8 cellular contexts compared by ENCODE assay signal in genomic region chr1:206503591-206504362, GRCh38. TPM values are rescaled to one million over a fixed set of nuclear protein-coding genes. Genes with fewer than 3 reads are reported as not detected.
DNase-seq lines count a peak whose midpoint lies in the region; ATAC-seq and TF ChIP-seq lines count a peak whose summit lies in the region.

No MANE protein-coding gene starts in this region.

- H3K4me2 ChIP-seq in SK-N-SH, result peak overlapping the region; percentile 65

- peak overlapping the region; percentile 56; the same call in 1 of the 2 replicates for H2AFZ ChIP-seq in SK-N-SH (ENCODE audit: low read depth)

- intact Hi-C loops in MCF 10A (cut with micrococcal nuclease) (loop anchor here (10.0 kb wide), 1 partner anchor 301 kb away; no protein-coding TSS in a partner anchor), breast epithelium (cut with DNase I; ENCODE audit: low total_unique reads) (no loop called here), posterior vena cava (cut with DNase I) (no loop called here)

- no peaks in the 10 kb centered on the region for H3K27me3 ChIP-seq in breast epithelium
- no peaks in the 10 kb centered on the region for H3K27me3 ChIP-seq in SK-N-SH (ENCODE audit: insufficient read depth)

- peak overlapping the region in 1 of 2 donors; percentile 63 for H3K27ac ChIP-seq in breast epithelium
- H3K27ac ChIP-seq in SK-N-SH (ENCODE audit: low read depth in 2 of 2, low read length in 1 of 2), result peak overlapping the region; percentile 39 to 82; a peak in 3 of 4 replicates
- H3K27ac ChIP-seq in coronary artery, result peak overlapping the region in 1 of 2 donors; percentile 90

- TF ChIP-seq CTCF in MCF 10A (IDR thresholded peaks at IDR 0.05; ENCODE audit: unreplicated experiment) (no peak), breast epithelium (IDR thresholded peaks at IDR 0.05) (no peak), SK-N-SH (IDR thresholded peaks at IDR 0.05) (no peak), coronary artery (IDR thresholded peaks at IDR 0.05) (no peak)

- POLR2A ChIA-PET in MCF 10A (lab: Yijun Ruan, JAX), result interaction anchor here (0.5 to 2.8 kb wide), 16 partner anchors 9 to 1244 kb away, joined by 3 to 11 read pairs (median 4); partner anchors contain the start of genes DYRK3, EIF2D and SRGAP2
- POLR2A ChIA-PET in SK-N-SH (lab: Yijun Ruan, JAX), result no interaction called here

- peaks cover 1% of the 10 kb centered on the region for H3K36me3 Mint-ChIP-seq in MCF 10A (ENCODE audit: insufficient read depth, unreplicated experiment)

- H3K4me1 ChIP-seq in breast epithelium (no peaks in the 10 kb centered on the region), SK-N-SH (ENCODE audit: control insufficient read depth in 1 of 2, insufficient read depth in 2 of 2, low read depth in 1 of 2, low read length in 1 of 2) (peaks cover 16 to 22% of the 10 kb centered on the region in 2 experiments; a peak in 3 of 4 replicates)

- peak overlapping the region; percentile 89 for H3K27ac Mint-ChIP-seq in MCF 10A (ENCODE audit: low read depth, unreplicated experiment)

- TF ChIP-seq POLR2A in breast epithelium (IDR thresholded peaks at IDR 0.05), result no peak

- TF ChIP-seq RAD21 in SK-N-SH (IDR thresholded peaks at IDR 0.05; ENCODE audit: low read length), result no peak

- no peaks in the 10 kb centered on the region for H3K36me3 ChIP-seq in breast epithelium
- no peaks in the 10 kb centered on the region for H3K36me3 ChIP-seq in SK-N-SH (replicated peaks in 1 of 2; ENCODE audit: control insufficient read depth in 1 of 2, insufficient read depth in 2 of 2, low read length in 1 of 2)

- no peaks in the 10 kb centered on the region for H3K27me3 Mint-ChIP-seq in MCF 10A (ENCODE audit: insufficient read depth, unreplicated experiment)

- H3K4me3 ChIP-seq in breast epithelium (no peak overlapping the region), SK-N-SH (ENCODE audit: low read depth in 2 of 2, low read length in 1 of 2) (no peak overlapping the region), coronary artery (peak overlapping the region; percentile 4)

- H3K9me2 ChIP-seq in SK-N-SH, result no peaks in the 10 kb centered on the region

- no peaks in the 10 kb centered on the region for H3K79me2 ChIP-seq in SK-N-SH (ENCODE audit: insufficient read depth)

- no peaks in the 10 kb centered on the region for H4K20me1 ChIP-seq in SK-N-SH (ENCODE audit: insufficient read depth)

- DNase-seq in MCF 10A (ENCODE audit: unreplicated experiment), result peak; percentile 100
- no peak for DNase-seq in breast epithelium (ENCODE audit: low spot score in 2 of 2)
- DNase-seq in SK-N-SH, result no peak
- DNase-seq in coronary artery (ENCODE audit: low spot score), result peak; percentile 88
- DNase-seq in posterior vena cava (ENCODE audit: low spot score), result peak; percentile 89
- DNase-seq in NCI-H1048 (lab: John Stamatoyannopoulos, UW), result no peak

- peaks cover 28% of the 10 kb centered on the region for H3F3A ChIP-seq in SK-N-SH (replicated peaks; ENCODE audit: insufficient read depth)

- H3K4me3 Mint-ChIP-seq in MCF 10A (ENCODE audit: unreplicated experiment), result peak overlapping the region; percentile 57

- H3K9me3 ChIP-seq in breast epithelium, result no peaks in the 10 kb centered on the region
- no peaks in the 10 kb centered on the region for H3K9me3 ChIP-seq in SK-N-SH

- TF ChIP-seq EP300 in SK-N-SH (IDR thresholded peaks at IDR 0.05; ENCODE audit: borderline replicate concordance in 1 of 2, low read depth in 1 of 2, low read length in 1 of 2), result peak in 1 of 2 experiments; percentile 63; a peak in 2 of 4 replicates

- no TSS peak for BruUV-seq in MCF 10A (replicated peaks; lab: Mats Ljungman, UMichigan)

- WGBS in SK-N-SH (ENCODE audit: low lambda C conversion rate), result 36% methylated on average over 8 of the region's 8 CpGs

- H3K9me3 Mint-ChIP-seq in MCF 10A (ENCODE audit: unreplicated experiment), result no peaks in the 10 kb centered on the region

- peaks cover 52% of the 10 kb centered on the region for H3K4me1 Mint-ChIP-seq in MCF 10A (ENCODE audit: insufficient read depth, unreplicated experiment)

- CTCF ChIA-PET in MCF 10A (lab: Yijun Ruan, JAX), result interaction anchor here (0.6 to 21.4 kb wide), 16 partner anchors 9 to 1184 kb away, joined by 3 to 851 read pairs (median 5); no protein-coding TSS in a partner anchor
- CTCF ChIA-PET in SK-N-SH (lab: Yijun Ruan, JAX), result interaction anchor here (0.7 to 5.2 kb wide), 6 partner anchors 9 to 81 kb away, joined by 3 to 26 read pairs (median 12); no protein-coding TSS in a partner anchor

- H3K9ac ChIP-seq in SK-N-SH, result peak overlapping the region; percentile 13; the same call in 1 of the 2 replicates

- ATAC-seq in HG03060 (IDR thresholded peaks at IDR 0.05; ENCODE audit: low read depth, unreplicated experiment), result peak; percentile 77
- ATAC-seq in GM19324 (IDR thresholded peaks at IDR 0.05; ENCODE audit: low FRiP score, unreplicated experiment), result no peak

TF ChIP-seq in SK-N-SH, 30 proteins besides CTCF, POLR2A, EP300 and RAD21 (continues in another document):
- TF ChIP-seq SMC3 (IDR thresholded peaks at IDR 0.05; ENCODE audit: low read depth, low read length) (no peak), TCF12 (IDR thresholded peaks at IDR 0.05) (peak; percentile 77), MXI1 (IDR thresholded peaks at IDR 0.05; ENCODE audit: low read depth, low read length) (no peak), YY1 (IDR thresholded peaks at IDR 0.05; ENCODE audit: low read depth) (no peak), FOXJ3 (CRISPR knock-in tag; IDR thresholded peaks at IDR 0.05) (no peak), USF1 (IDR thresholded peaks at IDR 0.05; ENCODE audit: borderline replicate concordance, low read depth) (peak; percentile 44), GATA2 (CRISPR knock-in tag; IDR thresholded peaks at IDR 0.05) (no peak), POLR2AphosphoS5 (IDR thresholded peaks at IDR 0.05; ENCODE audit: low read depth, low read length) (peak; percentile 34; the same call in 1 of the 2 replicates), NFIC (IDR thresholded peaks at IDR 0.05; ENCODE audit: borderline replicate concordance) (peak; percentile 93), ZBTB33 (IDR thresholded peaks at IDR 0.05; ENCODE audit: borderline replicate concordance, low read depth) (peak; percentile 32; the same call in 1 of the 2 replicates), MAX (IDR thresholded peaks at IDR 0.05; ENCODE audit: low read depth) (peak; percentile 65; the same call in 1 of the 2 replicates), PBX3 (IDR thresholded peaks at IDR 0.05) (no peak; the same call in 1 of the 2 replicates), EZH2phosphoT487 (IDR thresholded peaks at IDR 0.05; ENCODE audit: borderline replicate concordance, low read depth) (no peak), USF2 (IDR thresholded peaks at IDR 0.05; ENCODE audit: borderline replicate concordance, low read depth, low read length) (no peak), RFX5 (IDR thresholded peaks at IDR 0.05; ENCODE audit: low read length) (no peak)

RNA-seq across cellular contexts. Expression of gene RASSF5, which starts 3.6 kb away (rescaled TPM):
- total RNA-seq in MCF 10A (2022), result 8.3 and 9.6 TPM in 2 replicates
- total RNA-seq in breast epithelium, result 10 to 100 TPM; 11.0 to 17.0 (median 11.1) TPM
- polyA plus RNA-seq in SK-N-SH (2012; rRNA removed), result 1.7 and 2.2 TPM in 2 replicates
- 1.6 and 1.8 TPM in 2 replicates for polyA plus RNA-seq in SK-N-SH (2012; cell fraction: cytosol; rRNA removed)
- polyA plus RNA-seq in SK-N-SH (2012; cell fraction: nucleus; rRNA removed), result 4.4 and 5.0 TPM in 2 replicates
- total RNA-seq in posterior vena cava, result 10 to 100 TPM; 11.0 to 13.3 TPM

RNA-seq across cellular contexts. Expression of gene IKBKE, which starts 33.5 kb away (rescaled TPM):
- 7.1 and 12.1 TPM in 2 replicates for total RNA-seq in MCF 10A (2022)
- total RNA-seq in breast epithelium, result 1 to 10 TPM; 4.4 to 4.9 (median 4.8) TPM
- 14.2 and 14.5 TPM in 2 replicates for polyA plus RNA-seq in SK-N-SH (2012; rRNA removed)
- polyA plus RNA-seq in SK-N-SH (2012; cell fraction: cytosol; rRNA removed), result 6.8 and 10.4 TPM in 2 replicates
- polyA plus RNA-seq in SK-N-SH (2012; cell fraction: nucleus; rRNA removed), result 20.5 and 32.0 TPM in 2 replicates
- 1 to 10 TPM; 4.8 to 6.5 TPM for total RNA-seq in posterior vena cava

Comparison
In these comparisons a context has a peak if more than half of its experiments do, and no peak if none do; other contexts are left out.
1. DNase-seq: peak in MCF 10A (single experiment), coronary artery (single experiment) and posterior vena cava (single experiment); none in breast epithelium (0 of 2), SK-N-SH (single experiment) and NCI-H1048 (single experiment).